8 cellular contexts compared by ENCODE assay signal in the genomic region with DNA sequence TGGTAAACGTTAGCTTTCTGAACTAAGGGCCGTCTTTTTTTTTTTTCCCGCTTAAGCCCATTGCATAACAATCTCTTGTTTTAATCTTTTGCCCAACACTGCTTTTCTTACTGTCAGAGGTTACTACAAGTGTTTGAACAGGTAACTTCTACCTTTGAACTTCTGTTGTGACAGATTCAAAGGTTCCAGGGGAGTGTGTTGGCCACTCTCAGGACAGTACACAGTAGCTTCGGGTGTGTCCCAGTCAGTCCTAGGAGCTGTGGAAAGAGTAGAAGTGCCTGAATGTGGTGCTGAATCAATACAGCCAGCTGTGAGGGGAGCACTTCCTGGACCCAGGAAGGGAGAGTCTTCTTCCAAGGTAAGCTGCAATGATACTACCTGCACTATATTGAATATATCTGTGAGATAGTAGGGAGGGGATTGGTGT. TPM values are rescaled to one million over a fixed set of nuclear protein-coding genes. Genes with fewer than 3 reads are reported as not detected.
A peak's percentile ranks its signal among the peaks of the same experiment; 100 is the strongest.
DNase-seq lines count a peak whose midpoint lies in the region; ATAC-seq and TF ChIP-seq lines count a peak whose summit lies in the region.
"Had no signal": no experiment of that assay in that cellular context is flagged by ENCODE, and none has a peak within 500 bp of the region (broad histone marks: within the 10 kb centered on the region; RNA-seq: fewer than 3 reads in every experiment).

Gene ACSL5, plus strand, starts transcription at position 205 of the 427 bp plus-strand sequence. CDS start 20,831 bp downstream, outside the sequence.

- no peak for TF ChIP-seq RAD21 in HCT116 (IDR thresholded peaks at IDR 0.05; ENCODE audit: low read depth)

- H3K36me3 Mint-ChIP-seq in activated B cell treated with CpG ODN at 0.5 μM for 24 hours (ENCODE audit: low read depth) (peaks cover 14% of the 10 kb centered on the region), glutamatergic neuron (ENCODE audit: unreplicated experiment) (no peaks in the 10 kb centered on the region)
- H3K36me3 Mint-ChIP-seq in stimulated activated naive B cell treated with anti-CD40 and anti-IgM and Interleukin-4, amounts not matched to agents 10 μg/mL and 1 μg/mL and 100 μg/mL, for 72 hours: peaks cover 16 to 17% of the 10 kb centered on the region in 2 donors

- H3K27ac Mint-ChIP-seq in activated B cell treated with CpG ODN at 0.5 μM for 24 hours: peak within 1 kb of the TSS; percentile 99
- H3K27ac Mint-ChIP-seq in stimulated activated naive B cell treated with anti-CD40 and anti-IgM and Interleukin-4, amounts not matched to agents 10 μg/mL and 1 μg/mL and 100 μg/mL, for 72 hours: peak within 1 kb of the TSS; percentile 100
- H3K27ac Mint-ChIP-seq in glutamatergic neuron (ENCODE audit: unreplicated experiment): no peak within 1 kb of the TSS

- ATAC-seq in HCT116 (peak; percentile 35), activated B cell treated with CpG ODN at 0.5 μM for 24 hours (ENCODE audit: low read depth) (no peak), left colon (peak; percentile 79), GM18870 (IDR thresholded peaks at IDR 0.05; ENCODE audit: unreplicated experiment) (no peak)
- no peak for ATAC-seq in stimulated activated naive B cell treated with anti-CD40 and anti-IgM and Interleukin-4, amounts not matched to agents 10 μg/mL and 1 μg/mL and 100 μg/mL, for 72 hours (replicated peaks)

- RAD21 ChIA-PET in HCT116 (lab: Charles Lee; ENCODE audit: low non-redundant PET in 1 of 2, low total read pairs in 2 of 2, uncharacterized antibody in 2 of 2, unreplicated experiment in 2 of 2): interaction anchor here (0.5 to 1.4 kb wide), 4 partner anchors 39 to 61 kb away, joined by 3 to 4 read pairs (median 4); no protein-coding TSS in a partner anchor

- peak within 1 kb of the TSS; percentile 67 for H3K9ac ChIP-seq in HCT116 (ENCODE audit: low read length)

- H3K9me2 ChIP-seq in HCT116 (ENCODE audit: insufficient read depth): no peaks in the 10 kb centered on the region

- intact Hi-C loops in HCT116 (cut with micrococcal nuclease) (no loop called here), activated B cell treated with CpG ODN at 0.5 μM for 24 hours (cut with micrococcal nuclease) (loop anchor here (10.0 kb wide), 3 partner anchors 161 to 1801 kb away; partner anchors contain the start of genes CCDC186, DCLRE1A, NHLRC2 and TDRD1), left colon (cut with DNase I, micrococcal nuclease) (no loop called here)

- H3K4me1 ChIP-seq in HCT116 (ENCODE audit: control insufficient read depth in 1 of 2, insufficient read depth in 2 of 2, low read length in 2 of 2): peaks cover 59 to 74% of the 10 kb centered on the region in 2 experiments

- no TSS peak for BruUV-seq in HCT116 (replicated peaks; lab: Mats Ljungman, UMichigan)

- TF ChIP-seq POLR2A in HCT116 (IDR thresholded peaks at IDR 0.05; ENCODE audit: borderline replicate concordance, extremely low read depth, insufficient read depth, insufficient read length): no peak

- H3K9me3 Mint-ChIP-seq in activated B cell treated with CpG ODN at 0.5 μM for 24 hours: no peaks in the 10 kb centered on the region
- H3K9me3 Mint-ChIP-seq in stimulated activated naive B cell treated with anti-CD40 and anti-IgM and Interleukin-4, amounts not matched to agents 10 μg/mL and 1 μg/mL and 100 μg/mL, for 72 hours: peaks cover 0 to 2% of the 10 kb centered on the region in 2 donors
- H3K9me3 Mint-ChIP-seq in glutamatergic neuron (ENCODE audit: unreplicated experiment): peaks cover 4% of the 10 kb centered on the region

- H3K79me2 ChIP-seq in HCT116 (ENCODE audit: insufficient read depth, low read length): peaks cover 45% of the 10 kb centered on the region

- no peaks in the 10 kb centered on the region for H3K27me3 ChIP-seq in HCT116 (ENCODE audit: insufficient read depth, low read length)

- H3K9me3 ChIP-seq in HCT116 (ENCODE audit: control insufficient read depth in 1 of 2, insufficient read depth in 1 of 2, low read depth in 1 of 2, low read length in 2 of 2): peaks cover 0 to 7% of the 10 kb centered on the region in 2 experiments; a peak in 1 of 4 replicates

- no peak within 1 kb of the TSS for H2AFZ ChIP-seq in HCT116 (ENCODE audit: low read depth, low read length, poor library complexity, severe bottlenecking)

- H3K4me3 Mint-ChIP-seq in activated B cell treated with CpG ODN at 0.5 μM for 24 hours (peak within 1 kb of the TSS; percentile 100), glutamatergic neuron (ENCODE audit: unreplicated experiment) (no peak within 1 kb of the TSS)
- H3K4me3 Mint-ChIP-seq in stimulated activated naive B cell treated with anti-CD40 and anti-IgM and Interleukin-4, amounts not matched to agents 10 μg/mL and 1 μg/mL and 100 μg/mL, for 72 hours: peak within 1 kb of the TSS; percentile 94 to 99

- DNase-seq in HCT116 (ENCODE audit: low read depth, low spot score) (no peak), activated B cell treated with CpG ODN at 0.5 μM for 24 hours (no peak), left colon (peak; percentile 57 to 76), glutamatergic neuron (no peak), cerebellar nuclear complex (lab: John Stamatoyannopoulos, UW) (no peak)
- no peak for DNase-seq in stimulated activated naive B cell treated with anti-CD40 and anti-IgM and Interleukin-4, amounts not matched to agents 10 μg/mL and 1 μg/mL and 100 μg/mL, for 72 hours
- DNase-seq: NCI-H510A treated with DMSO at 0.1 percent for 48 hours had no signal

- H3K4me3 ChIP-seq in HCT116 (replicated peaks in 1 of 2; ENCODE audit: low read depth in 1 of 2, low read length in 2 of 2): peak within 1 kb of the TSS; percentile 34 to 38

- H3K27ac ChIP-seq in HCT116 (ENCODE audit: low read depth, low read length): peak within 1 kb of the TSS; percentile 77

- POLR2A ChIA-PET in HCT116 (lab: Charles Lee) (interaction anchor here (0.9 to 7.2 kb wide), 12 partner anchors 9 to 143 kb away, joined by 3 to 134 read pairs (median 6); no protein-coding TSS in a partner anchor), activated B cell treated with CpG ODN at 0.5 μM for 24 hours (lab: Charles Lee) (interaction anchor here (0.8 to 2.5 kb wide), 4 partner anchors 10 to 191 kb away, joined by 3 to 21 read pairs (median 7); partner anchors contain the start of genes GPAM, VTI1A and ZDHHC6)

- H3K4me2 ChIP-seq in HCT116 (ENCODE audit: low read length): peak within 1 kb of the TSS; percentile 65

- H3K4me1 Mint-ChIP-seq in activated B cell treated with CpG ODN at 0.5 μM for 24 hours: peaks cover 51% of the 10 kb centered on the region
- peaks cover 27 to 49% of the 10 kb centered on the region in 2 donors for H3K4me1 Mint-ChIP-seq in stimulated activated naive B cell treated with anti-CD40 and anti-IgM and Interleukin-4, amounts not matched to agents 10 μg/mL and 1 μg/mL and 100 μg/mL, for 72 hours
- H3K4me1 Mint-ChIP-seq in glutamatergic neuron (ENCODE audit: low read depth, unreplicated experiment): no peaks in the 10 kb centered on the region

- H3K27me3 Mint-ChIP-seq in activated B cell treated with CpG ODN at 0.5 μM for 24 hours: no peaks in the 10 kb centered on the region
- no peaks in the 10 kb centered on the region for H3K27me3 Mint-ChIP-seq in stimulated activated naive B cell treated with anti-CD40 and anti-IgM and Interleukin-4, amounts not matched to agents 10 μg/mL and 1 μg/mL and 100 μg/mL, for 72 hours
- H3K27me3 Mint-ChIP-seq in glutamatergic neuron (ENCODE audit: unreplicated experiment): no peaks in the 10 kb centered on the region

- no peak for TF ChIP-seq CTCF in HCT116 (IDR thresholded peaks at IDR 0.05 in 2 of 3, conservative IDR thresholded peaks at IDR 0.05 in 1 of 3; ENCODE audit: borderline replicate concordance in 1 of 3, insufficient read depth in 1 of 3, low read depth in 2 of 3, low read length in 2 of 3)
- TF ChIP-seq CTCF in activated B cell treated with CpG ODN at 0.5 μM for 24 hours (IDR thresholded peaks at IDR 0.05): no peak
- TF ChIP-seq CTCF in glutamatergic neuron (IDR thresholded peaks at IDR 0.05; ENCODE audit: partially characterized antibody, unreplicated experiment): no peak

- CTCF ChIA-PET in HCT116 (lab: Charles Lee) (interaction anchor here (0.7 to 3.3 kb wide), 9 partner anchors 8 to 236 kb away, joined by 3 to 26 read pairs (median 6); no protein-coding TSS in a partner anchor), activated B cell treated with CpG ODN at 0.5 μM for 24 hours (lab: Charles Lee) (no interaction called here)

- H3K36me3 ChIP-seq in HCT116 (ENCODE audit: control insufficient read depth in 1 of 2, insufficient read depth in 2 of 2, low read length in 2 of 2): no peaks in the 10 kb centered on the region; a peak in 1 of 4 replicates

- H4K20me1 ChIP-seq in HCT116 (ENCODE audit: insufficient read depth): no peaks in the 10 kb centered on the region

TF ChIP-seq in HCT116, 20 proteins besides CTCF, POLR2A, EP300 and RAD21:
- TF ChIP-seq FOSL1 (IDR thresholded peaks at IDR 0.05; ENCODE audit: low read depth) (no peak), TCF7L2 (IDR thresholded peaks at IDR 0.05; ENCODE audit: borderline replicate concordance, extremely low read depth, insufficient read depth, insufficient read length) (no peak), ELF1 (IDR thresholded peaks at IDR 0.05; ENCODE audit: borderline replicate concordance, low read depth) (no peak), POLR2AphosphoS5 (IDR thresholded peaks at IDR 0.05; ENCODE audit: low read depth, low read length) (peak; percentile 19; the same call in 1 of the 2 replicates)

RNA-seq across cellular contexts. Expression of gene ACSL5, which starts in this region (rescaled TPM):
- 195 TPM for total RNA-seq in HCT116 (2021; ENCODE audit: unreplicated experiment)
- 101 and 149 TPM in 2 replicates for polyA plus RNA-seq in HCT116 (2012)
- 50.8 and 53.5 TPM in 2 replicates for total RNA-seq in activated B cell treated with CpG ODN at 0.5 μM for 24 hours
- total RNA-seq in left colon: 100 to 1,000 TPM; 216 to 301 TPM
- not detected for total RNA-seq in glutamatergic neuron (ENCODE audit: unreplicated experiment)

Comparison
In these comparisons a context has a peak if more than half of its experiments do, and no peak if none do; other contexts are left out.
1. RNA of gene ACSL5 (total RNA-seq): 216 to 301 TPM in left colon, 195 TPM in HCT116 (single experiment) and 50.8 to 53.5 TPM in activated B cell treated with CpG ODN at 0.5 μM for 24 hours; not detected in glutamatergic neuron (single experiment); every median in the first group is over 10 times any median in the second.
2. ATAC-seq: peak in HCT116 (single experiment) and left colon (single experiment); none in activated B cell treated with CpG ODN at 0.5 μM for 24 hours (single experiment), stimulated activated naive B cell treated with anti-CD40 and anti-IgM and Interleukin-4, amounts not matched to agents 10 μg/mL and 1 μg/mL and 100 μg/mL, for 72 hours (0 of 2) and GM18870 (single experiment).
3. DNase-seq: peak in left colon (2 of 2); none in HCT116 (single experiment), activated B cell treated with CpG ODN at 0.5 μM for 24 hours (single experiment), stimulated activated naive B cell treated with anti-CD40 and anti-IgM and Interleukin-4, amounts not matched to agents 10 μg/mL and 1 μg/mL and 100 μg/mL, for 72 hours (single experiment), glutamatergic neuron (single experiment) and cerebellar nuclear complex (0 of 2).